Comparison of ENCODE assay signal across 32 cellular contexts in the genomic region with DNA sequence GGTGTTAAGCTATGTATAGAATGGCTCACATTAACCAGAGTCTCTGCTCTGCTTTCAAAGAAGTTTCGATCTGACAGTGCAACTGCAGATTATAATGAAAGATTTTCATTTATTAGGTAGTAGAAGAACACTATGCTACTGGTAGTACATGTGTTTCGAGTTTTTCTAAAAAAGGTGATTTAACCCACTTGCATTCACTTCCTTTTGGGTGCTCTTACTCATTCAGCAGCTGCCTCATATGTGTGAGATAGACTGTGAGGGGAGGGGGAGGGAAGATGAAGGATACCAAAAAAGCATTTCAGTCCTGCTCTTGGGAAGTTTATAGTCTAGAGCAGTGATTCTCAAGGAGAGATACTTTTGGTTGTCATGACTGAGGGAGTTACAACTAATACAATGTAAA.
"Had no signal": no experiment of that assay in that cellular context is flagged by ENCODE, and none has a peak within 500 bp of the region (broad histone marks: within the 10 kb centered on the region; RNA-seq: fewer than 3 reads in every experiment).

No MANE protein-coding gene starts in this region.

- H3K27ac ChIP-seq: neural progenitor cell, ovary, parathyroid adenoma, psoas muscle, right lobe of liver, sigmoid colon, skin epidermis, spleen, suprapubic skin, testis, tibial artery, transverse colon, upper lobe of right lung, uterus had no signal

- ATAC-seq: naive thymus-derived CD8-positive, alpha-beta T cell; natural killer cell treated with Interleukin-12 subunit alpha and Interleukin-12 subunit beta and Interleukin-15 and Interleukin-18, amount 100 ng/mL, for 72 hours; psoas muscle; right cardiac atrium; stimulated activated memory B cell treated with anti-CD40 and anti-IgM and Interleukin-4, amounts not matched to agents 10 μg/mL and 1 μg/mL and 100 μg/mL, for 72 hours; stimulated activated naive CD8-positive, alpha-beta T cell treated with anti-CD3 and anti-CD28 coated beads, Interleukin-15, amount 100 ng/mL, for 72 hours; stimulated activated naive CD8-positive, alpha-beta T cell treated with anti-CD3 and anti-CD28 coated beads, Interleukin-15, Interleukin-2, amounts not matched to agents 100 U/mL and 50 U/mL, for 24 hours; upper lobe of right lung had no signal

- H3K27ac Mint-ChIP-seq: naive thymus-derived CD8-positive, alpha-beta T cell; natural killer cell treated with Interleukin-12 subunit alpha and Interleukin-12 subunit beta and Interleukin-15 and Interleukin-18, amount 100 ng/mL, for 72 hours; neural progenitor cell; progenitor cell of endocrine pancreas; stimulated activated memory B cell treated with anti-CD40 and anti-IgM and Interleukin-4, amounts not matched to agents 10 μg/mL and 1 μg/mL and 100 μg/mL, for 72 hours; stimulated activated naive CD8-positive, alpha-beta T cell treated with anti-CD3 and anti-CD28 coated beads, Interleukin-15, amount 100 ng/mL, for 72 hours; type B pancreatic cell had no signal

- DNase-seq: naive thymus-derived CD8-positive, alpha-beta T cell; occipital lobe; ovary; posterior cingulate gyrus; psoas muscle; right cardiac atrium; sigmoid colon; spleen; stimulated activated CD4-positive, alpha-beta T cell treated with anti-CD3 and anti-CD28 coated beads, Interleukin-12 subunit alpha, Interleukin-12 subunit beta, amount 100 ng/mL, for 4 hours; stimulated activated CD4-positive, alpha-beta T cell treated with anti-CD3 and anti-CD28 coated beads, Interleukin-1b, Interleukin-23, amount 100 ng/mL, for 48 hours; stimulated activated CD4-positive, alpha-beta T cell treated with anti-CD3 and anti-CD28 coated beads, Interleukin-4, amount 100 ng/mL, for 1 hour; stimulated activated CD4-positive, alpha-beta T cell treated with anti-CD3 and anti-CD28 coated beads, Interleukin-4, amount 100 ng/mL, for 4 hours; stimulated activated CD8-positive, alpha-beta memory T cell treated with anti-CD3 and anti-CD28 coated beads, Interleukin-4, amount 100 ng/mL, for 48 hours; stimulated activated naive CD4-positive, alpha-beta T cell; stimulated activated naive CD8-positive, alpha-beta T cell treated with anti-CD3 and anti-CD28 coated beads, Interleukin-15, amount 100 ng/mL, for 72 hours; stimulated activated naive CD8-positive, alpha-beta T cell treated with anti-CD3 and anti-CD28 coated beads, Interleukin-15, Interleukin-2, amounts not matched to agents 100 U/mL and 50 U/mL, for 24 hours; substantia nigra; testis; tibial artery; transverse colon; upper lobe of right lung; uterus had no signal

- H3K36me3 ChIP-seq: ovary, uterus had no signal

- H3K27me3 Mint-ChIP-seq: naive thymus-derived CD8-positive, alpha-beta T cell; natural killer cell treated with Interleukin-12 subunit alpha and Interleukin-12 subunit beta and Interleukin-15 and Interleukin-18, amount 100 ng/mL, for 72 hours; progenitor cell of endocrine pancreas; stimulated activated memory B cell treated with anti-CD40 and anti-IgM and Interleukin-4, amounts not matched to agents 10 μg/mL and 1 μg/mL and 100 μg/mL, for 72 hours; stimulated activated naive CD8-positive, alpha-beta T cell treated with anti-CD3 and anti-CD28 coated beads, Interleukin-15, amount 100 ng/mL, for 72 hours; type B pancreatic cell had no signal

- H3K9ac ChIP-seq: neural progenitor cell, parathyroid adenoma had no signal

- H3K9me3 Mint-ChIP-seq: naive thymus-derived CD8-positive, alpha-beta T cell; natural killer cell treated with Interleukin-12 subunit alpha and Interleukin-12 subunit beta and Interleukin-15 and Interleukin-18, amount 100 ng/mL, for 72 hours; neural progenitor cell; stimulated activated memory B cell treated with anti-CD40 and anti-IgM and Interleukin-4, amounts not matched to agents 10 μg/mL and 1 μg/mL and 100 μg/mL, for 72 hours; stimulated activated naive CD8-positive, alpha-beta T cell treated with anti-CD3 and anti-CD28 coated beads, Interleukin-15, amount 100 ng/mL, for 72 hours; type B pancreatic cell had no signal

- H2AFZ ChIP-seq: neural progenitor cell, parathyroid adenoma had no signal

- H3K4me3 Mint-ChIP-seq: naive thymus-derived CD8-positive, alpha-beta T cell; natural killer cell treated with Interleukin-12 subunit alpha and Interleukin-12 subunit beta and Interleukin-15 and Interleukin-18, amount 100 ng/mL, for 72 hours; neural progenitor cell; stimulated activated memory B cell treated with anti-CD40 and anti-IgM and Interleukin-4, amounts not matched to agents 10 μg/mL and 1 μg/mL and 100 μg/mL, for 72 hours; stimulated activated naive CD8-positive, alpha-beta T cell treated with anti-CD3 and anti-CD28 coated beads, Interleukin-15, amount 100 ng/mL, for 72 hours; type B pancreatic cell had no signal

- H3K4me1 Mint-ChIP-seq: naive thymus-derived CD8-positive, alpha-beta T cell; neural progenitor cell; stimulated activated memory B cell treated with anti-CD40 and anti-IgM and Interleukin-4, amounts not matched to agents 10 μg/mL and 1 μg/mL and 100 μg/mL, for 72 hours; stimulated activated naive CD8-positive, alpha-beta T cell treated with anti-CD3 and anti-CD28 coated beads, Interleukin-15, amount 100 ng/mL, for 72 hours had no signal

- H3K9me3 ChIP-seq: ovary, psoas muscle, right lobe of liver, sigmoid colon, spleen, suprapubic skin, testis, tibial artery, transverse colon, upper lobe of right lung, uterus had no signal

- H3K4me3 ChIP-seq: neural progenitor cell, ovary, psoas muscle, right lobe of liver, sigmoid colon, skin epidermis, smooth muscle cell, spleen, suprapubic skin, testis, tibial artery, transverse colon, upper lobe of right lung, uterus had no signal

- H3K4me2 ChIP-seq: neural progenitor cell, smooth muscle cell had no signal

- H3K27me3 ChIP-seq: neural progenitor cell, ovary, right lobe of liver, sigmoid colon, spleen, suprapubic skin, testis, tibial artery, transverse colon, upper lobe of right lung, uterus had no signal

- H3K4me1 ChIP-seq: neural progenitor cell, parathyroid adenoma, sigmoid colon, spleen, suprapubic skin, testis, tibial artery, transverse colon, upper lobe of right lung, uterus had no signal

- H3K79me2 ChIP-seq: parathyroid adenoma had no signal
